ENCODE assay signal across 10 cellular contexts in the genomic region with DNA sequence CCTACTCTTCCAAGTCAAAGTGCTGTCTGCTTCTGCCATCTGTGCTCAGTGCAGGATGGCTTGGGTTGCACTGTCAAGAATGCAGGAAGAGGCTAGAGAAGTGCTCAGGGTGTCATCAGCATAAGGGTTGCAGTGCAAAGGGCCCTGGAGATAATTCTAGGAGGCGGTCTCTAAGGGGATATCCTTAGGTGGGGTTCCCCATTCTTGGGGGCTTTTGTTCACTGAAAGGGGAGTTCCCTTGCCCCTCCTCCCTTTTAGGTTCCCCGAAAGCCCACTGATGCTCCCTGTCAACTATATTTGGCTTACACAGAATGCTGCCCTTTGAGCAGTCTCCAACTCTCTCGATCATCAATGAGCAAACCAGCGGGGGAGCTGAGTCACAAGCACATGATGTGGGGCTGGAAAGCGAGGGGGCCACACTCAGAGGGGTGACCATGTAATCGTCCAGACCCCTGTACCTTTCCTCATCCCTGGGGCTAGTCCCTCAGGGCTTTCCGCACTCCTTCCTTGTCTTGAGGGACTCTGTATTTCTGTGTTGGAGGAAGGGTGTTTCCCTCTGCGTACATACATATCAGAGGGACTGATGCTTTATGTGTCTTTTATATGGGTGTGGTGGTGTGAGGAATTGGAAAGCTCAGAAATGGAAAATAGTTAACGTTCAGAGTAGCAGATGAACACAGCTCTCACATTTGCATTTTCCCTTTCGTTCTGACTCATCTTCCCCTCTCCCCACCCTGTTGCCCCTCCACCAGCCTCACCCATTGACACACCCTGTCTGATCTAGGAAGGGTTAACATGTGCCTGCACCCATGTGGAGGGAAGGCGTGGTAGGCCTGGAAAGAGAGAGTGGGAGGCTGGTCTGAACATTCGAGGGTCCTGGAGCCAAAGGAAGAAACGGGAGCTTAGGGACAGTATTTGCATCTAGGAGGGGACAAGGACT. TPM values are rescaled to one million over a fixed set of nuclear protein-coding genes. Genes with fewer than 3 reads are reported as not detected.
DNase-seq lines count a peak whose midpoint lies in the region; ATAC-seq and TF ChIP-seq lines count a peak whose summit lies in the region.
"Had no signal": no experiment of that assay in that cellular context is flagged by ENCODE, and none has a peak within 500 bp of the region (broad histone marks: within the 10 kb centered on the region; RNA-seq: fewer than 3 reads in every experiment).

No MANE protein-coding gene starts in this region.

- peak; percentile 50 for DNase-seq in activated T-cell treated with anti-CD3 and anti-CD28 coated beads, Interleukin-2, amount 50 U/mL, for 4 hours
- peak; percentile 74 to 76 for DNase-seq in stimulated activated CD8-positive, alpha-beta memory T cell treated with anti-CD3 and anti-CD28 coated beads, Interleukin-15, amount 100 ng/mL, for 48 hours (ENCODE audit: low read depth in 2 of 2)
- DNase-seq in GF-D8 (lab: John Stamatoyannopoulos, UW): no peak
- DNase-seq in central memory CD4-positive, alpha-beta T cell: no peak
- no peak for DNase-seq in NCI-H1930 (lab: John Stamatoyannopoulos, UW)
- DNase-seq: NCI-H524 treated with DMSO at 0.1 percent for 48 hours, sigmoid colon had no signal

- peaks cover 7% of the 10 kb centered on the region for H3K36me3 Mint-ChIP-seq in activated T-cell treated with anti-CD3 and anti-CD28 coated beads, Interleukin-2, amount 50 U/mL, for 4 hours (ENCODE audit: insufficient read depth)

- TF ChIP-seq POLR2A in GM18951 (IDR thresholded peaks at IDR 0.05; ENCODE audit: extremely low read depth, insufficient read depth, insufficient read length): peak; percentile 29

- no peaks in the 10 kb centered on the region for H3K27me3 Mint-ChIP-seq in activated T-cell treated with anti-CD3 and anti-CD28 coated beads, Interleukin-2, amount 50 U/mL, for 4 hours (ENCODE audit: low read depth)

- in situ Hi-C loops in GM18951 (cut with MboI; ENCODE audit: low sequenced_read_pairs, unreplicated experiment): no loop called here

- peaks cover 53% of the 10 kb centered on the region for H3K4me1 Mint-ChIP-seq in activated T-cell treated with anti-CD3 and anti-CD28 coated beads, Interleukin-2, amount 50 U/mL, for 4 hours (ENCODE audit: low read depth)

- peak; percentile 37 for ATAC-seq in HG03175 (IDR thresholded peaks at IDR 0.05; ENCODE audit: unreplicated experiment)
- ATAC-seq in activated T-cell treated with anti-CD3 and anti-CD28 coated beads, Interleukin-2, amount 50 U/mL, for 4 hours: peak; percentile 44 to 47

- H3K9me3 Mint-ChIP-seq in activated T-cell treated with anti-CD3 and anti-CD28 coated beads, Interleukin-2, amount 50 U/mL, for 4 hours: no peaks in the 10 kb centered on the region

- H3K4me3 Mint-ChIP-seq in activated T-cell treated with anti-CD3 and anti-CD28 coated beads, Interleukin-2, amount 50 U/mL, for 4 hours: peak overlapping the region; percentile 58

RNA-seq across cellular contexts. Expression of gene ZBTB32, which starts 6.7 kb away (rescaled TPM):
- 100 to 1,000 TPM in 2 of 3 donors, 10 to 100 TPM in 1; 90.8 to 136 (median 101) TPM for total RNA-seq in activated T-cell treated with anti-CD3 and anti-CD28 coated beads, Interleukin-2, amount 50 U/mL, for 4 hours
- total RNA-seq: ascending aorta, sigmoid colon had no signal

RNA-seq across cellular contexts. Expression of gene KMT2B, which starts 6.7 kb away (rescaled TPM):
- total RNA-seq in activated T-cell treated with anti-CD3 and anti-CD28 coated beads, Interleukin-2, amount 50 U/mL, for 4 hours: 10 to 100 TPM; 64.1 to 74.8 (median 74.5) TPM

RNA-seq across cellular contexts. Expression of gene IGFLR1, which starts 31.2 kb away (rescaled TPM):
- total RNA-seq in activated T-cell treated with anti-CD3 and anti-CD28 coated beads, Interleukin-2, amount 50 U/mL, for 4 hours: 10 to 100 TPM; 24.0 to 32.7 (median 29.8) TPM
- total RNA-seq: ascending aorta had no signal

RNA-seq across cellular contexts. Expression of gene U2AF1L4, which starts 34.2 kb away (rescaled TPM):
- 10 to 100 TPM; 18.9 to 25.2 (median 19.4) TPM for total RNA-seq in activated T-cell treated with anti-CD3 and anti-CD28 coated beads, Interleukin-2, amount 50 U/mL, for 4 hours
- total RNA-seq: ascending aorta had no signal

RNA-seq across cellular contexts. Expression of gene PSENEN, which starts 34.4 kb away (rescaled TPM):
- 10 to 100 TPM; 46.1 to 49.3 (median 47.9) TPM for total RNA-seq in activated T-cell treated with anti-CD3 and anti-CD28 coated beads, Interleukin-2, amount 50 U/mL, for 4 hours

Comparison
In these comparisons a context has a peak if more than half of its experiments do, and no peak if none do; other contexts are left out.
1. DNase-seq: peak in activated T-cell treated with anti-CD3 and anti-CD28 coated beads, Interleukin-2, amount 50 U/mL, for 4 hours (single experiment) and stimulated activated CD8-positive, alpha-beta memory T cell treated with anti-CD3 and anti-CD28 coated beads, Interleukin-15, amount 100 ng/mL, for 48 hours (2 of 2); none in GF-D8 (single experiment), central memory CD4-positive, alpha-beta T cell (single experiment) and NCI-H1930 (0 of 2).